ENCODE assay signal across 12 cellular contexts in the genomic region with DNA sequence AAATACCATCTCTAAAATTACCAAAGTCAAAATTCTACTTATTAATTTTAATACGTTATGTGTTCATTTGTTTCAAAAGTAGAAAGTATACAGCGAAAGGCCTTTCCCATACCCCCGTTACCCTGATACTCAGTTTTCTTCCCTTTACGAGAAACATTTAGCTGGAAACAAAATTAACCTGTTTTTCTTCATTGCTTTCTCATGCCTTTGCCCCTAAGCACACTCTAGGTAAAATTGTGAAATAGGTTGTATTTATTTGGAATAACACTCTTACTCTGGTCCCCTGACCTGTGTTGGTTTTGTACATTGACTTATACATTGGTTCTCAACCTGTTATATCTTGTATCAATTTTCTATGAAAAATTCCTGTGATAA.
"Had no signal": no experiment of that assay in that cellular context is flagged by ENCODE, and none has a peak within 500 bp of the region (broad histone marks: within the 10 kb centered on the region; RNA-seq: fewer than 3 reads in every experiment).

No MANE protein-coding gene starts in this region.

- ATAC-seq: right lobe of liver had no signal

- DNase-seq: activated naive CD4-positive, alpha-beta T cell treated with anti-CD3 and anti-CD28 coated beads for 36 hours; activated T-cell treated with anti-CD3 and anti-CD28 coated beads for 4 hours; adrenal gland; effector CD4-positive, alpha-beta T cell; foreskin fibroblast; naive B cell; right lobe of liver; stimulated activated CD4-positive, alpha-beta T cell treated with anti-CD3 and anti-CD28 coated beads, Interleukin-4, amount 100 ng/mL, for 1 hour had no signal

- H3K4me1 Mint-ChIP-seq: memory B cell had no signal

- H3K4me3 Mint-ChIP-seq: memory B cell had no signal

- H3K27ac Mint-ChIP-seq: memory B cell had no signal

- FAIRE-seq: bronchial epithelial cell, small intestine had no signal

- H3K27me3 Mint-ChIP-seq: activated T-helper 17 cell treated with anti-CD3 and anti-CD28 coated beads, Interleukin-2, amount 50 U/mL, for 72 hours; memory B cell; naive B cell had no signal

- H3K9me3 Mint-ChIP-seq: activated naive CD4-positive, alpha-beta T cell treated with anti-CD3 and anti-CD28 coated beads for 36 hours; activated T-helper 17 cell treated with anti-CD3 and anti-CD28 coated beads, Interleukin-2, amount 50 U/mL, for 72 hours; memory B cell; naive B cell had no signal
